In genomic region chr2:85935746-85936208, GRCh38 we compare ENCODE assay signal across 8 cellular contexts. TPM values are rescaled to one million over a fixed set of nuclear protein-coding genes. Genes with fewer than 3 reads are reported as not detected.
DNase-seq lines count a peak whose midpoint lies in the region; ATAC-seq, FAIRE-seq and TF ChIP-seq lines count a peak whose summit lies in the region.

No MANE protein-coding gene starts in this region.

- ATAC-seq in HG03039 (IDR thresholded peaks at IDR 0.05; ENCODE audit: unreplicated experiment), result no peak
- ATAC-seq in GM21619 (IDR thresholded peaks at IDR 0.05; ENCODE audit: unreplicated experiment), result no peak

- no peak overlapping the region; the same call in 1 of the 2 replicates for H3K27ac ChIP-seq in SJCRH30

- no peaks in the 10 kb centered on the region for H3K9me3 ChIP-seq in SJCRH30 (replicated peaks)

- H3K4me3 ChIP-seq in SJCRH30 (no peak overlapping the region), fibroblast of pulmonary artery (replicated peaks; ENCODE audit: low read depth, low read length) (no peak overlapping the region)

- H3K27me3 ChIP-seq in SJCRH30, result no peaks in the 10 kb centered on the region

- no peak for TF ChIP-seq CTCF in fibroblast of pulmonary artery (IDR thresholded peaks at IDR 0.05; ENCODE audit: low read length, missing control alignments)

- FAIRE-seq in H54 (lab: Jason Lieb, UNC), result peak; percentile 76

- peaks cover 14% of the 10 kb centered on the region for H3K4me1 ChIP-seq in SJCRH30

- DNase-seq in H54 (ENCODE audit: insufficient read length, low spot score) (peak; percentile 54), SJCRH30 (peak; percentile 56 to 61), fibroblast of pulmonary artery (ENCODE audit: low read depth) (peak; percentile 75), renal cortical epithelial cell (ENCODE audit: low read depth) (peak; percentile 74), inferior parietal cortex (ENCODE audit: extremely low spot score) (no peak), hypothalamus (lab: John Stamatoyannopoulos, UW) (no peak)

- no peak for TF ChIP-seq POLR2A in H54 (IDR thresholded peaks at IDR 0.05; ENCODE audit: low read depth, low read length)

- H3K36me3 ChIP-seq in SJCRH30, result no peaks in the 10 kb centered on the region

RNA-seq across cellular contexts. Expression of gene ST3GAL5, which starts 47.0 kb away (rescaled TPM):
- total RNA-seq in SJCRH30 (2014; rRNA removed; shearing (Covaris generic)), result 94.5 and 110 TPM in 2 replicates
- total RNA-seq in renal cortical epithelial cell, result 5.2 and 5.9 TPM in 2 replicates

Comparison
In these comparisons a context has a peak if more than half of its experiments do, and no peak if none do; other contexts are left out.
1. DNase-seq: peak in H54 (single experiment), SJCRH30 (2 of 2), fibroblast of pulmonary artery (single experiment) and renal cortical epithelial cell (single experiment); none in inferior parietal cortex (single experiment) and hypothalamus (0 of 51).
2. RNA of gene ST3GAL5, which starts 47.0 kb away (total RNA-seq): 94.5 to 110 TPM in SJCRH30; 5.2 to 5.9 TPM in renal cortical epithelial cell; every median in the first group is over 10 times any median in the second.